ENCODE assay signal across 1 cellular context in the genomic region with DNA sequence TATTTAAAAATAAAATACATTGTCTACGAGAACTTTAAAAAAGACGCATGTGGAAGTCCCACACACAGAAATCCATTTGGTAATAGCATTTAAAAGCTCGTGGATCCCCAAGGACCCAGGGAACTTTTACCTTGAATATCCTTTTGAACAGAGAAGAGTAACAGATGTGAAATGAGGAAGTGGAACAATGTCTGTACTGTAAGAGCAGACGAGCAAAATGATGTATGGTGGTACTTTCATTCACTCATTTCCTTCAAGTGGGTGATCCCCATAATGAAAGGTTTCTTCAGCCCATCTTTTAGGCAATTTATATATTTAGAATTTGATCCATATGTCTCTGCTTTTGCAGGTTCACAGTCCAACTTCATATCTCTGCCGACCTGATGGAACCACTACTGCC.
TF ChIP-seq lines count a peak whose summit lies in the region.

No MANE protein-coding gene starts in this region.

TF ChIP-seq in HepG2, 621 proteins besides CTCF, POLR2A, EP300 and RAD21 (continued from another document):
- TF ChIP-seq ZNF687 (CRISPR knock-in tag; IDR thresholded peaks at IDR 0.05), result no peak
